Comparison of ENCODE assay signal across 23 cellular contexts in the genomic region with DNA sequence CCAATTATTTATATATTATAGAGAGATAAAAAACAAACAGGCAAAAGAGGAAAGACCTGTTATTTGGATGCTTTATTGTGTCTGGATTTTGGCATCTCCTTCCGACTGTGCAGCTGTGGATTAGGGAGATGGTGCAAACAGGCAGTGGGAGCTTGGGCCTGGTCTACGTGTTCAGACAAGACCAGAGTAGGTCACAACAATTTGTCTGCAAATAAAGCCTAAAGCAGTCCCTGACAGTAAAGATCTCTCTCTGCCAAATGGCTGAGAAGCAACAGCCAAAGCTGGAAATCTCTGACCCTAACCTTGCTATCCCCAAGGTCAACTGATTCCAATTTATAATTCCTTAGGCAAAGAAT.
DNase-seq lines count a peak whose midpoint lies in the region; ATAC-seq and TF ChIP-seq lines count a peak whose summit lies in the region.
"Had no signal": no experiment of that assay in that cellular context is flagged by ENCODE, and none has a peak within 500 bp of the region (broad histone marks: within the 10 kb centered on the region; RNA-seq: fewer than 3 reads in every experiment).

No MANE protein-coding gene starts in this region.

- H3K36me3 ChIP-seq in breast epithelium, result no peaks in the 10 kb centered on the region
- H3K36me3 ChIP-seq: spleen, upper lobe of right lung had no signal

- H3K4me3 ChIP-seq in breast epithelium (no peak overlapping the region), skin epidermis (no peak overlapping the region)
- H3K4me3 ChIP-seq: spleen, upper lobe of right lung had no signal

- peaks cover 0 to 9% of the 10 kb centered on the region in 2 donors for H3K4me1 ChIP-seq in breast epithelium
- H3K4me1 ChIP-seq: spleen had no signal

- H3K27me3 ChIP-seq in breast epithelium, result no peaks in the 10 kb centered on the region
- H3K27me3 ChIP-seq: spleen, upper lobe of right lung had no signal

- H3K27ac ChIP-seq in breast epithelium (peak overlapping the region; percentile 74 to 89), skin epidermis (peak overlapping the region in 17 of 21 experiments; percentile 26 to 81 (median 60))
- H3K27ac ChIP-seq: spleen, upper lobe of right lung had no signal

- DNase-seq in NCI-H446 treated with DMSO at 0.1 percent for 48 hours (lab: John Stamatoyannopoulos, UW) (peak; percentile 18), breast epithelium (ENCODE audit: low spot score in 2 of 2) (peak in 1 of 2 donors; percentile 60), left ventricle myocardium superior (no peak)
- no peak for DNase-seq in effector CD4-positive, alpha-beta T cell
- DNase-seq: activated CD4-positive, CD25-positive, alpha-beta regulatory T cell; activated CD8-positive, alpha-beta T cell treated with anti-CD3 and anti-CD28 coated beads for 36 hours; activated naive CD4-positive, alpha-beta T cell treated with anti-CD3 and anti-CD28 coated beads, Interleukin-2, amount 50 U/mL, for 16 hours; activated T-cell treated with anti-CD3 and anti-CD28 coated beads, Interleukin-2, amount 50 U/mL, for 24 hours; CD8-positive, alpha-beta memory T cell; DND-41; effector memory CD8-positive, alpha-beta T cell; GOT3; islet precursor cell; NCI-H1417 treated with DMSO at 0.1 percent for 48 hours; spleen; stimulated activated CD4-positive, alpha-beta T cell treated with anti-CD3 and anti-CD28 coated beads, Interleukin-4, amount 100 ng/mL, for 4 hours; stimulated activated naive CD8-positive, alpha-beta T cell treated with anti-CD3 and anti-CD28 coated beads, Interleukin-15, amount 100 ng/mL, for 72 hours; T1000; upper lobe of right lung had no signal

- TF ChIP-seq POLR2A in breast epithelium (IDR thresholded peaks at IDR 0.05), result no peak

- no peaks in the 10 kb centered on the region for H3K9me3 ChIP-seq in breast epithelium
- H3K9me3 ChIP-seq: spleen, upper lobe of right lung had no signal

- intact Hi-C loops in breast epithelium (cut with DNase I; ENCODE audit: low total_unique reads) (no loop called here), left ventricle myocardium superior (cut with micrococcal nuclease) (no loop called here)

- TF ChIP-seq CTCF in breast epithelium (IDR thresholded peaks at IDR 0.05), result no peak

- peak; percentile 27 for ATAC-seq in left ventricle myocardium superior
- ATAC-seq in GM21528 (IDR thresholded peaks at IDR 0.05; ENCODE audit: low FRiP score, unreplicated experiment), result no peak
- no peak for ATAC-seq in GM19397 (IDR thresholded peaks at IDR 0.05; ENCODE audit: unreplicated experiment)
- ATAC-seq: activated CD8-positive, alpha-beta T cell treated with anti-CD3 and anti-CD28 coated beads for 36 hours; effector memory CD8-positive, alpha-beta T cell; natural killer cell treated with Interleukin-12 subunit alpha and Interleukin-12 subunit beta and Interleukin-15 and Interleukin-18, amount 100 ng/mL, for 72 hours; stimulated activated naive CD8-positive, alpha-beta T cell treated with anti-CD3 and anti-CD28 coated beads, Interleukin-15, amount 100 ng/mL, for 72 hours; upper lobe of right lung had no signal
